In genomic region chr11:114074546-114075342, GRCh38 we compare ENCODE assay signal across 14 cellular contexts. TPM values are rescaled to one million over a fixed set of nuclear protein-coding genes. Genes with fewer than 3 reads are reported as not detected.
DNase-seq lines count a peak whose midpoint lies in the region; ATAC-seq and TF ChIP-seq lines count a peak whose summit lies in the region.
"Had no signal": no experiment of that assay in that cellular context is flagged by ENCODE, and none has a peak within 500 bp of the region (broad histone marks: within the 10 kb centered on the region; RNA-seq: fewer than 3 reads in every experiment).

No MANE protein-coding gene starts in this region.

- CTCF ChIA-PET in activated naive CD4-positive, alpha-beta T cell treated with anti-CD3 and anti-CD28 coated beads, Interleukin-2, amount 10 ng/mL, durations not matched to agents 7 days and 5 days (lab: Charles Lee): interaction anchor here (0.8 to 1.2 kb wide), 2 partner anchors 10 to 97 kb away, joined by 4 read pairs; no protein-coding TSS in a partner anchor

- H3K4me1 Mint-ChIP-seq in activated naive CD4-positive, alpha-beta T cell treated with anti-CD3 and anti-CD28 coated beads, Interleukin-2, amount 10 ng/mL, durations not matched to agents 7 days and 5 days: peaks cover 71% of the 10 kb centered on the region

- H3K4me1 ChIP-seq in upper lobe of right lung: peaks cover 92% of the 10 kb centered on the region

- no peak for ATAC-seq in upper lobe of right lung
- no peak for ATAC-seq in HG02885 (IDR thresholded peaks at IDR 0.05; ENCODE audit: poor library complexity, unreplicated experiment)

- no peak for TF ChIP-seq CTCF in upper lobe of right lung (IDR thresholded peaks at IDR 0.05)

- H3K9me3 ChIP-seq in upper lobe of right lung: no peaks in the 10 kb centered on the region

- no peaks in the 10 kb centered on the region for H3K9me3 Mint-ChIP-seq in activated naive CD4-positive, alpha-beta T cell treated with anti-CD3 and anti-CD28 coated beads, Interleukin-2, amount 10 ng/mL, durations not matched to agents 7 days and 5 days

- H3K36me3 ChIP-seq in upper lobe of right lung: peaks cover 64% of the 10 kb centered on the region

- peaks cover 1% of the 10 kb centered on the region for H3K36me3 Mint-ChIP-seq in activated naive CD4-positive, alpha-beta T cell treated with anti-CD3 and anti-CD28 coated beads, Interleukin-2, amount 10 ng/mL, durations not matched to agents 7 days and 5 days

- H3K27ac Mint-ChIP-seq in activated naive CD4-positive, alpha-beta T cell treated with anti-CD3 and anti-CD28 coated beads, Interleukin-2, amount 10 ng/mL, durations not matched to agents 7 days and 5 days: peak overlapping the region; percentile 89

- H3K27ac ChIP-seq in angular gyrus (ENCODE audit: low read depth, low read length) (peak overlapping the region; percentile 44), upper lobe of right lung (no peak overlapping the region)

- peaks cover 46% of the 10 kb centered on the region for H3K27me3 Mint-ChIP-seq in activated naive CD4-positive, alpha-beta T cell treated with anti-CD3 and anti-CD28 coated beads, Interleukin-2, amount 10 ng/mL, durations not matched to agents 7 days and 5 days

- no peak overlapping the region for H3K4me3 Mint-ChIP-seq in activated naive CD4-positive, alpha-beta T cell treated with anti-CD3 and anti-CD28 coated beads, Interleukin-2, amount 10 ng/mL, durations not matched to agents 7 days and 5 days

- no peak for DNase-seq in activated naive CD4-positive, alpha-beta T cell treated with anti-CD3 and anti-CD28 coated beads, Interleukin-2, amount 10 ng/mL, durations not matched to agents 7 days and 5 days
- DNase-seq in activated naive CD4-positive, alpha-beta T cell treated with anti-CD3 and anti-CD28 coated beads, Interleukin-2, amount 50 U/mL, for 16 hours: no peak
- DNase-seq in lung microvascular endothelial cell (ENCODE audit: low read depth in 2 of 2): peak; percentile 41 to 42
- no peak for DNase-seq in upper lobe of right lung
- no peak for DNase-seq in NCI-H1092 (lab: John Stamatoyannopoulos, UW)
- no peak for DNase-seq in superior temporal gyrus (ENCODE audit: extremely low spot score)
- DNase-seq: activated naive CD4-positive, alpha-beta T cell; DMS53; NCI-H146; NCI-H748 treated with DMSO at 0.1 percent for 48 hours had no signal

- intact Hi-C loops in upper lobe of right lung (cut with DNase I): no loop called here

- H3K27me3 ChIP-seq in upper lobe of right lung: no peaks in the 10 kb centered on the region

- peak overlapping the region; percentile 19 for H3K4me3 ChIP-seq in upper lobe of right lung

RNA-seq across cellular contexts. Expression of gene ZBTB16, which starts 15.2 kb away (rescaled TPM):
- total RNA-seq in lung microvascular endothelial cell (10.0 and 22.0 TPM in 2 replicates), upper lobe of right lung (221 TPM)
- total RNA-seq: HT-29, SK-MEL-5 had no signal

Comparison
In these comparisons a context has a peak if more than half of its experiments do, and no peak if none do; other contexts are left out.
1. DNase-seq: peak in lung microvascular endothelial cell (2 of 2); none in activated naive CD4-positive, alpha-beta T cell treated with anti-CD3 and anti-CD28 coated beads, Interleukin-2, amount 10 ng/mL, durations not matched to agents 7 days and 5 days (single experiment), activated naive CD4-positive, alpha-beta T cell treated with anti-CD3 and anti-CD28 coated beads, Interleukin-2, amount 50 U/mL, for 16 hours (single experiment), upper lobe of right lung (single experiment), NCI-H1092 (single experiment) and superior temporal gyrus (single experiment).